In the genomic region with DNA sequence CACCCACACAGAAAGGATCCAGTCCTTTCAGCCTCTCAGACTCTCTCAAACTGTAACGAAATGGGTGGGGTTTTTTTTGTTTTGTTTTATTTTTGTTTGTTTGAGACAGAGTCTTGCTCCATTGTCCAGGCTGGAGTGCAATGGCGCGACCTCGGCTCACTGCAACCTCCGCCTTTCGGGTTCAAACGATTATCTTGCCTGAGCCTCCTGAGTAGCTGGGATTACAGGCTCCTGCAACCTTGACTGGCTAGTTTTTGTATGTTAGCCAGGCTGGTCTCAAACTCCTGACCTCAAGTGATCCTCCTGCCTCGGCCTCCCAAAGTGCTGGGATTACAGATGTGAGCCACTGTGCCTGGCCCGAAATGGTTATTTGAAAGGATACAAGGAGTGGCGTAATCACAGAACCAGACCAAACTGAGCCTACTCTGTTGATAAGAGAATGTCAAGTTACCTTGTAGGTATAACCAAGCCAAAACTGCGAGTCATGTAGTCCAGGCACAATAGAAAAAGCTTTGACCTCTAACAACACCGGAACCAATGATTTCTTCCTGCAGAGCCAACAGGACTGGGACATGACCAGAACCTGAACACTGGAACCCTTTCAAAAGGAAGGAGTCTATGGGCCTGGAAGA, we compare ENCODE assay signal across 9 cellular contexts.
A peak's percentile ranks its signal among the peaks of the same experiment; 100 is the strongest.
DNase-seq lines count a peak whose midpoint lies in the region; ATAC-seq, FAIRE-seq and TF ChIP-seq lines count a peak whose summit lies in the region.
"Had no signal": no experiment of that assay in that cellular context is flagged by ENCODE, and none has a peak within 500 bp of the region (broad histone marks: within the 10 kb centered on the region; RNA-seq: fewer than 3 reads in every experiment).

No MANE protein-coding gene starts in this region.

- H3K9me3 ChIP-seq in HepG2 (ENCODE audit: low read length), result no peaks in the 10 kb centered on the region
- H3K9me3 ChIP-seq: uterus had no signal

- peak overlapping the region; percentile 74 for H3K27ac Mint-ChIP-seq in activated naive CD8-positive, alpha-beta T cell treated with anti-CD3 and anti-CD28 coated beads for 36 hours
- H3K27ac Mint-ChIP-seq in type B pancreatic cell, result peak overlapping the region; percentile 71

- peak overlapping the region; percentile 72 for H3K4me2 ChIP-seq in HepG2 (ENCODE audit: low read depth, low read length)

- H3K4me3 ChIP-seq in HepG2 (replicated peaks in 1 of 3; ENCODE audit: insufficient read depth in 1 of 3, low read depth in 2 of 3, low read length in 3 of 3), result peak overlapping the region in 1 of 3 experiments; percentile 56; a peak in 2 of 6 replicates
- H3K4me3 ChIP-seq: uterus had no signal

- H3K27me3 ChIP-seq in HepG2 (ENCODE audit: control insufficient read depth in 1 of 2, insufficient read depth in 2 of 2, low read length in 2 of 2), result peaks cover 2 to 29% of the 10 kb centered on the region in 2 experiments; a peak in 3 of 5 replicates
- H3K27me3 ChIP-seq: uterus had no signal

- intact Hi-C loops in Right ventricle myocardium inferior (cut with DNase I) (loop anchor here (1.0 to 10.0 kb wide), 3 partner anchors 51 to 383 kb away; no protein-coding TSS in a partner anchor), Right ventricle myocardium superior (cut with DNase I) (loop anchor here (2.0 kb wide), 1 partner anchor 101 kb away; no protein-coding TSS in a partner anchor), HepG2 (cut with micrococcal nuclease; ENCODE audit: unreplicated experiment) (loop anchor here (1.0 kb wide), 1 partner anchor 101 kb away; no protein-coding TSS in a partner anchor)

- no peak overlapping the region for H3K27ac ChIP-seq in HepG2 (ENCODE audit: extremely low read length, insufficient read depth, low read length)
- H3K27ac ChIP-seq: uterus had no signal

- no peak for TF ChIP-seq POLR2A in HepG2 (IDR thresholded peaks at IDR 0.05; ENCODE audit: insufficient read depth in 1 of 2, low read depth in 2 of 2, low read length in 2 of 2)

- POLR2A ChIA-PET in HepG2 (lab: Yijun Ruan, JAX), result interaction anchor here (0.9 to 3.0 kb wide), 6 partner anchors 86 to 148 kb away, joined by 3 to 15 read pairs (median 4); a partner anchor contains a TSS

- no peaks in the 10 kb centered on the region for H3K27me3 Mint-ChIP-seq in activated naive CD8-positive, alpha-beta T cell treated with anti-CD3 and anti-CD28 coated beads for 36 hours
- peaks cover 8% of the 10 kb centered on the region for H3K27me3 Mint-ChIP-seq in type B pancreatic cell

- peak; percentile 13 for ATAC-seq in Right ventricle myocardium inferior
- ATAC-seq in Right ventricle myocardium superior (ENCODE audit: poor library complexity), result no peak
- ATAC-seq in HepG2, result no peak
- ATAC-seq in GM21723 (IDR thresholded peaks at IDR 0.05; ENCODE audit: unreplicated experiment), result no peak

- in situ Hi-C loops in HepG2 (cut with HindIII; ENCODE audit: extremely low pct_ligation_motif_present, low pct_unique_long_range_greater_than_20kb), result loop anchor here (5.0 kb wide), 1 partner anchor 99 kb away; a partner anchor contains a TSS

- peak overlapping the region; percentile 18 for H3K4me3 Mint-ChIP-seq in activated naive CD8-positive, alpha-beta T cell treated with anti-CD3 and anti-CD28 coated beads for 36 hours
- no peak overlapping the region for H3K4me3 Mint-ChIP-seq in type B pancreatic cell

- H3K9me3 Mint-ChIP-seq in activated naive CD8-positive, alpha-beta T cell treated with anti-CD3 and anti-CD28 coated beads for 36 hours, result no peaks in the 10 kb centered on the region
- no peaks in the 10 kb centered on the region for H3K9me3 Mint-ChIP-seq in type B pancreatic cell

- TF ChIP-seq CTCF in HepG2 (CRISPR knock-in tag; IDR thresholded peaks at IDR 0.05) (no peak), type B pancreatic cell (conservative IDR thresholded peaks at IDR 0.05) (no peak), GM10266 (IDR thresholded peaks at IDR 0.05; ENCODE audit: control insufficient read depth, insufficient read depth, low read depth, missing control alignments) (no peak)

- peaks cover 31% of the 10 kb centered on the region for H3K4me1 Mint-ChIP-seq in activated naive CD8-positive, alpha-beta T cell treated with anti-CD3 and anti-CD28 coated beads for 36 hours
- H3K4me1 Mint-ChIP-seq in type B pancreatic cell (ENCODE audit: unreplicated experiment), result peaks cover 34% of the 10 kb centered on the region

- CTCF ChIA-PET in HepG2 (lab: Yijun Ruan, JAX; ENCODE audit: low intra/inter-chr PET ratio, low total read pairs), result interaction anchor here (1.3 to 4.4 kb wide), 2 partner anchors 97 to 101 kb away, joined by 3 to 116 read pairs; a partner anchor contains a TSS

- H2AFZ ChIP-seq in HepG2 (ENCODE audit: low read length), result no peak overlapping the region

- 55% methylated on average over 12 of the region's 12 CpGs for WGBS in HepG2 (ENCODE audit: low lambda C conversion rate)

- no peak overlapping the region for H3K9ac ChIP-seq in HepG2 (ENCODE audit: insufficient read depth, low read depth, low read length)

- BruUV-seq in HepG2 (replicated peaks; lab: Mats Ljungman, UMichigan), result no TSS peak

- TF ChIP-seq EP300 in HepG2 (IDR thresholded peaks at IDR 0.05; ENCODE audit: low read depth in 2 of 2, low read length in 2 of 2), result no peak
- TF ChIP-seq EP300 in HepG2 (CRISPR knock-in tag; IDR thresholded peaks at IDR 0.05; ENCODE audit: borderline replicate concordance), result no peak

- peak; percentile 32 for FAIRE-seq in HepG2 (lab: Jason Lieb, UNC)

- no peaks in the 10 kb centered on the region for H4K20me1 ChIP-seq in HepG2 (ENCODE audit: insufficient read depth, low read length)

- TF ChIP-seq RAD21 in HepG2 (CRISPR knock-in tag; IDR thresholded peaks at IDR 0.05), result no peak

- no peak for DNase-seq in Right ventricle myocardium inferior (ENCODE audit: missing footprints)
- DNase-seq in Right ventricle myocardium superior, result no peak
- DNase-seq in activated naive CD8-positive, alpha-beta T cell treated with anti-CD3 and anti-CD28 coated beads for 36 hours, result no peak
- DNase-seq in HepG2 (ENCODE audit: low spot score), result no peak
- DNase-seq in type B pancreatic cell (ENCODE audit: extremely low spot score, unreplicated experiment), result no peak
- no peak for DNase-seq in GM10266 (ENCODE audit: extremely low spot score)
- DNase-seq in activated T-cell treated with anti-CD3 and anti-CD28 coated beads for 4 hours, result no peak

- H3K36me3 ChIP-seq in HepG2 (replicated peaks in 1 of 2; ENCODE audit: control insufficient read depth in 1 of 2, insufficient read depth in 2 of 2, low read length in 2 of 2), result no peaks in the 10 kb centered on the region
- H3K36me3 ChIP-seq: uterus had no signal

- H3K36me3 Mint-ChIP-seq in activated naive CD8-positive, alpha-beta T cell treated with anti-CD3 and anti-CD28 coated beads for 36 hours, result no peaks in the 10 kb centered on the region
- no peaks in the 10 kb centered on the region for H3K36me3 Mint-ChIP-seq in type B pancreatic cell

- H3K4me1 ChIP-seq in HepG2 (ENCODE audit: insufficient read depth, low read length), result peaks cover 59% of the 10 kb centered on the region
- H3K4me1 ChIP-seq: uterus had no signal

- H3K79me2 ChIP-seq in HepG2 (ENCODE audit: insufficient read depth, low read length), result no peaks in the 10 kb centered on the region

TF ChIP-seq in HepG2, 621 proteins besides CTCF, POLR2A, EP300 and RAD21:
- peak; percentile 50; the same call in 1 of the 2 replicates for TF ChIP-seq ZNF30 (CRISPR knock-in tag; IDR thresholded peaks at IDR 0.05)
- TF ChIP-seq SSRP1 (CRISPR knock-in tag; IDR thresholded peaks at IDR 0.05), result no peak
- 0 out of 2 replicates have a peak, but pooled peaks have one; percentile 31 for TF ChIP-seq ZSCAN22 (CRISPR knock-in tag; IDR thresholded peaks at IDR 0.05)
- TF ChIP-seq, protein P1, sequence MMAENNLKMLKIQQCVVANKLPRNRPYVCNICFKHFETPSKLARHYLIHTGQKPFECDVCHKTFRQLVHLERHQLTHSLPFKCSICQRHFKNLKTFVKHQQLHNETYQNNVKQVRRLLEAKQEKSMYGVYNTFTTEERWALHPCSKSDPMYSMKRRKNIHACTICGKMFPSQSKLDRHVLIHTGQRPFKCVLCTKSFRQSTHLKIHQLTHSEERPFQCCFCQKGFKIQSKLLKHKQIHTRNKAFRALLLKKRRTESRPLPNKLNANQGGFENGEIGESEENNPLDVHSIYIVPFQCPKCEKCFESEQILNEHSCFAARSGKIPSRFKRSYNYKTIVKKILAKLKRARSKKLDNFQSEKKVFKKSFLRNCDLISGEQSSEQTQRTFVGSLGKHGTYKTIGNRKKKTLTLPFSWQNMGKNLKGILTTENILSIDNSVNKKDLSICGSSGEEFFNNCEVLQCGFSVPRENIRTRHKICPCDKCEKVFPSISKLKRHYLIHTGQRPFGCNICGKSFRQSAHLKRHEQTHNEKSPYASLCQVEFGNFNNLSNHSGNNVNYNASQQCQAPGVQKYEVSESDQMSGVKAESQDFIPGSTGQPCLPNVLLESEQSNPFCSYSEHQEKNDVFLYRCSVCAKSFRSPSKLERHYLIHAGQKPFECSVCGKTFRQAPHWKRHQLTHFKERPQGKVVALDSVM (CRISPR knock-in tag; IDR thresholded peaks at IDR 0.05), result peak; percentile 67
- TF ChIP-seq ZNF333 (CRISPR knock-in tag; IDR thresholded peaks at IDR 0.05; ENCODE audit: borderline replicate concordance), result 0 out of 2 replicates have a peak, but pooled peaks have one; percentile 46
- 0 out of 2 replicates have a peak, but pooled peaks have one; percentile 32 for TF ChIP-seq ZNF746 (CRISPR knock-in tag; IDR thresholded peaks at IDR 0.05)
- TF ChIP-seq KDM4B (CRISPR knock-in tag; IDR thresholded peaks at IDR 0.05), result 0 out of 2 replicates have a peak, but pooled peaks have one; percentile 0
- TF ChIP-seq, protein P2, sequence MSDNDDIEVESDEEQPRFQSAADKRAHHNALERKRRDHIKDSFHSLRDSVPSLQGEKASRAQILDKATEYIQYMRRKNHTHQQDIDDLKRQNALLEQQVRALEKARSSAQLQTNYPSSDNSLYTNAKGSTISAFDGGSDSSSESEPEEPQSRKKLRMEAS (IDR thresholded peaks at IDR 0.05), result no peak
- no peak for TF ChIP-seq ZNF557 (CRISPR knock-in tag; IDR thresholded peaks at IDR 0.05)
- TF ChIP-seq GABPA (IDR thresholded peaks at IDR 0.05; ENCODE audit: low read depth, low read length), result no peak
- TF ChIP-seq GABPA (CRISPR knock-in tag; IDR thresholded peaks at IDR 0.05; ENCODE audit: low read depth), result 0 out of 2 replicates have a peak, but pooled peaks have one; percentile 1
- TF ChIP-seq ZNF501 (CRISPR knock-in tag; IDR thresholded peaks at IDR 0.05), result 0 out of 2 replicates have a peak, but pooled peaks have one; percentile 1
- no peak for TF ChIP-seq RFX3 (CRISPR knock-in tag; IDR thresholded peaks at IDR 0.05)
